ENCODE assay signal across 21 cellular contexts in genomic region chr2:120702061-120702460, GRCh38. TPM values are rescaled to one million over a fixed set of nuclear protein-coding genes. Genes with fewer than 3 reads are reported as not detected.
DNase-seq lines count a peak whose midpoint lies in the region; ATAC-seq, FAIRE-seq and TF ChIP-seq lines count a peak whose summit lies in the region.
"Had no signal": no experiment of that assay in that cellular context is flagged by ENCODE, and none has a peak within 500 bp of the region (broad histone marks: within the 10 kb centered on the region; RNA-seq: fewer than 3 reads in every experiment).

No MANE protein-coding gene starts in this region.

- no peak for TF ChIP-seq CTCF in fibroblast of mammary gland (conservative IDR thresholded peaks at IDR 0.05; ENCODE audit: control insufficient read depth, insufficient read depth, low read depth, low read length)
- no peak for TF ChIP-seq CTCF in activated CD8-positive, alpha-beta T cell treated with anti-CD3 and anti-CD28 coated beads for 36 hours (IDR thresholded peaks at IDR 0.05)

- H3K36me3 ChIP-seq in HUES48 (ENCODE audit: control insufficient read depth, insufficient read depth, low read length) (no peaks in the 10 kb centered on the region), small intestine (ENCODE audit: control insufficient read depth in 2 of 2, insufficient read depth in 2 of 2, low read length in 2 of 2) (no peaks in the 10 kb centered on the region)
- H3K36me3 ChIP-seq: BE2C had no signal

- H3K9ac ChIP-seq in HUES48 (ENCODE audit: low read depth, low read length) = no peak overlapping the region

- peaks cover 5% of the 10 kb centered on the region for H3K27me3 Mint-ChIP-seq in activated CD8-positive, alpha-beta T cell treated with anti-CD3 and anti-CD28 coated beads for 36 hours

- no peaks in the 10 kb centered on the region for H3K4me1 Mint-ChIP-seq in activated CD8-positive, alpha-beta T cell treated with anti-CD3 and anti-CD28 coated beads for 36 hours (ENCODE audit: low read depth)

- no peak for FAIRE-seq in small intestine (lab: Jason Lieb, UNC)
- FAIRE-seq: G401.6, GM12878, HTR-8/SVneo had no signal

- H3K4me3 ChIP-seq in HUES48 (ENCODE audit: low read depth, low read length) = no peak overlapping the region
- H3K4me3 ChIP-seq in fibroblast of mammary gland (ENCODE audit: control insufficient read depth, low read depth, low read length) = no peak overlapping the region
- H3K4me3 ChIP-seq in small intestine (ENCODE audit: low read depth in 1 of 2, low read length in 2 of 2) = no peak overlapping the region
- H3K4me3 ChIP-seq: GM12878 had no signal

- H3K36me3 Mint-ChIP-seq in activated CD8-positive, alpha-beta T cell treated with anti-CD3 and anti-CD28 coated beads for 36 hours (ENCODE audit: low read depth) = no peaks in the 10 kb centered on the region

- H3K27ac ChIP-seq in HUES48 (ENCODE audit: low read depth, low read length) (peak overlapping the region; percentile 17), small intestine (ENCODE audit: low read depth in 1 of 2, low read length in 1 of 2) (no peak overlapping the region)
- H3K27ac ChIP-seq: HL-60 had no signal

- no peak for ATAC-seq in sciatic nerve
- ATAC-seq in activated CD8-positive, alpha-beta T cell treated with anti-CD3 and anti-CD28 coated beads for 36 hours = no peak
- ATAC-seq: GM12878 had no signal

- no peak overlapping the region for H3K4me3 Mint-ChIP-seq in activated CD8-positive, alpha-beta T cell treated with anti-CD3 and anti-CD28 coated beads for 36 hours
- H3K4me3 Mint-ChIP-seq: CD4-positive, alpha-beta T cell had no signal

- H3K27me3 ChIP-seq in HUES48 (ENCODE audit: control insufficient read depth, insufficient read depth, low read length) (peaks cover 22% of the 10 kb centered on the region), small intestine (ENCODE audit: control insufficient read depth in 2 of 2, insufficient read depth in 2 of 2, low read length in 2 of 2) (no peaks in the 10 kb centered on the region)
- H3K27me3 ChIP-seq: BE2C had no signal

- no peaks in the 10 kb centered on the region for H3K9me3 Mint-ChIP-seq in activated CD8-positive, alpha-beta T cell treated with anti-CD3 and anti-CD28 coated beads for 36 hours
- H3K9me3 Mint-ChIP-seq: CD4-positive, alpha-beta T cell had no signal

- H3K9me3 ChIP-seq in HUES48 (ENCODE audit: control insufficient read depth, insufficient read depth, low read length) (no peaks in the 10 kb centered on the region), small intestine (ENCODE audit: control insufficient read depth, low read depth) (no peaks in the 10 kb centered on the region)
- H3K9me3 ChIP-seq: BE2C had no signal

- 29 to 51% (median 42%) methylated on average over 7 of the region's 7 CpGs for WGBS in small intestine, 3 donors

- DNase-seq in NCI-H69 (lab: John Stamatoyannopoulos, UW) (peak; percentile 5), fibroblast of mammary gland (ENCODE audit: low read depth) (peak; percentile 31), sciatic nerve (ENCODE audit: low spot score) (peak; percentile 48), cerebellar cortex (ENCODE audit: low spot score) (no peak), small intestine (no peak)
- DNase-seq in activated CD8-positive, alpha-beta T cell treated with anti-CD3 and anti-CD28 coated beads for 36 hours = no peak
- DNase-seq: BE2C; Calu3; CD4-positive, alpha-beta T cell; DND-41; HCEC 1CT; NCI-H1417 treated with DMSO at 0.1 percent for 48 hours; NCI-H2081 treated with DMSO at 0.1 percent for 48 hours; NCI-H345; NCI-H526 treated with DMSO at 0.1 percent for 48 hours had no signal

- POLR2A ChIA-PET in activated CD8-positive, alpha-beta T cell treated with anti-CD3 and anti-CD28 coated beads for 36 hours (lab: Charles Lee) = no interaction called here

- peaks cover 36% of the 10 kb centered on the region for H3K4me1 ChIP-seq in HUES48 (ENCODE audit: control insufficient read depth, insufficient read depth, low read length)
- H3K4me1 ChIP-seq in small intestine (ENCODE audit: control insufficient read depth in 2 of 2, insufficient read depth in 1 of 2, low read depth in 1 of 2, low read length in 1 of 2) = no peaks in the 10 kb centered on the region
- H3K4me1 ChIP-seq: BE2C had no signal

- H3K27ac Mint-ChIP-seq in activated CD8-positive, alpha-beta T cell treated with anti-CD3 and anti-CD28 coated beads for 36 hours = no peak overlapping the region
- H3K27ac Mint-ChIP-seq: CD4-positive, alpha-beta T cell had no signal

- intact Hi-C loops in sciatic nerve (cut with DNase I) = no loop called here
- intact Hi-C loops in activated CD8-positive, alpha-beta T cell treated with anti-CD3 and anti-CD28 coated beads for 36 hours (cut with micrococcal nuclease) = no loop called here

- CTCF ChIA-PET in activated CD8-positive, alpha-beta T cell treated with anti-CD3 and anti-CD28 coated beads for 36 hours (lab: Charles Lee) = no interaction called here

RNA-seq across cellular contexts. Expression of gene GLI2, which starts 33.6 kb away (rescaled TPM):
- 14.4 TPM for total RNA-seq in sciatic nerve
- total RNA-seq in activated CD8-positive, alpha-beta T cell treated with anti-CD3 and anti-CD28 coated beads for 36 hours = not detected
- polyA plus RNA-seq in small intestine = 1 to 10 TPM in 1 of 3 donors, not detected in 2; 1.2 TPM
- total RNA-seq: CD4-positive, alpha-beta T cell; GM12878; OCI-LY7 had no signal

Comparison
In these comparisons a context has a peak if more than half of its experiments do, and no peak if none do; other contexts are left out.
1. DNase-seq: peak in NCI-H69 (single experiment), fibroblast of mammary gland (single experiment) and sciatic nerve (single experiment); none in activated CD8-positive, alpha-beta T cell treated with anti-CD3 and anti-CD28 coated beads for 36 hours (single experiment), cerebellar cortex (single experiment) and small intestine (single experiment).
2. RNA of gene GLI2, which starts 33.6 kb away (total RNA-seq): 14.4 TPM in sciatic nerve (single experiment); not detected in activated CD8-positive, alpha-beta T cell treated with anti-CD3 and anti-CD28 coated beads for 36 hours; every median in the first group is over 10 times any median in the second.